Comparison of ENCODE assay signal across 16 cellular contexts in the genomic region with DNA sequence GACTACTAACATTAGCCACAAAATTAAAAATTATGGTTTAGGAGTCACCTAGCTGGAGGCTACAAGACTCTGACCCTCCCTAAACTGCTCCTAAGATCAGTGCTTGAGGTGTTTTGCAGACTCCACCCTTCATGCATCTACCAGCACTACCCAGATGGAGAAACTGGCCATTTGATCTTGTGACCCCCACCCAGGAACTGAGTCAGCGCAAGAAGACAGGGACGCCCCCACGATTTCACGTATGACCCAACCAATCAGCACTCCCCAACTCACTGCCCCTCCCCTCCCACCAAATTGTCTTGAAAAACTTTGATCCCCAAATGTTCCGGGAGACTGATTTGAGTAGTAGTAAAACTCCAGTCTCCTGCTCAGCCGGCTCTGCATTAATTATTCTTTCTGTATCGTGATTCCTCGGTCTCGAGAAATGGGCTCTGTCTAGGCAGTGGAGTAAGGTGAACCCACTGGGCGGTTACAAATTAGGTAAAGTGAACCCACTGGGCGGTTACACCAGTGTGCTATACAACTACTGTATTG. TPM values are rescaled to one million over a fixed set of nuclear protein-coding genes. Genes with fewer than 3 reads are reported as not detected.
DNase-seq lines count a peak whose midpoint lies in the region; ATAC-seq and TF ChIP-seq lines count a peak whose summit lies in the region.
"Had no signal": no experiment of that assay in that cellular context is flagged by ENCODE, and none has a peak within 500 bp of the region (broad histone marks: within the 10 kb centered on the region; RNA-seq: fewer than 3 reads in every experiment).

No MANE protein-coding gene starts in this region.

- H3K27ac Mint-ChIP-seq in HFFc6: no peak overlapping the region
- no peak overlapping the region for H3K27ac Mint-ChIP-seq in activated T-helper 2 cell treated with anti-CD3 and anti-CD28 coated beads, Interferon-gamma antibody, Interleukin-2, Interleukin-4, amounts not matched to agents 10 μg/mL and 5 μg/mL and 100 μg/mL, durations not matched to agents 14 hours and 24 hours and 36 hours
- H3K27ac Mint-ChIP-seq: CD8-positive, alpha-beta T cell; IgD-negative memory B cell had no signal

- H3K4me3 ChIP-seq in PC-9 (no peak overlapping the region), epithelial cell of proximal tubule (ENCODE audit: low read depth, low read length) (peak overlapping the region; percentile 32)
- H3K4me3 ChIP-seq: HAP-1 had no signal

- no peaks in the 10 kb centered on the region for H3K79me2 ChIP-seq in PC-9 (ENCODE audit: low read depth)

- H3F3A ChIP-seq in PC-9 (ENCODE audit: insufficient read depth, low read depth): no peaks in the 10 kb centered on the region; the same call in 1 of the 2 replicates

- H3K9me2 ChIP-seq in PC-9 (ENCODE audit: insufficient read depth): no peaks in the 10 kb centered on the region

- peaks cover 7% of the 10 kb centered on the region for H3K36me3 Mint-ChIP-seq in HFFc6 (ENCODE audit: low read depth)
- no peaks in the 10 kb centered on the region for H3K36me3 Mint-ChIP-seq in activated T-helper 2 cell treated with anti-CD3 and anti-CD28 coated beads, Interferon-gamma antibody, Interleukin-2, Interleukin-4, amounts not matched to agents 10 μg/mL and 5 μg/mL and 100 μg/mL, durations not matched to agents 14 hours and 24 hours and 36 hours (ENCODE audit: low read depth)
- H3K36me3 Mint-ChIP-seq: CD8-positive, alpha-beta T cell; IgD-negative memory B cell had no signal

- DNase-seq in HFFc6 (no peak), PC-9 (no peak), epithelial cell of proximal tubule (ENCODE audit: low read depth) (no peak), renal cortical epithelial cell (ENCODE audit: low read depth) (peak; percentile 38)
- no peak for DNase-seq in activated T-helper 2 cell treated with anti-CD3 and anti-CD28 coated beads, Interferon-gamma antibody, Interleukin-2, Interleukin-4, amounts not matched to agents 10 μg/mL and 5 μg/mL and 100 μg/mL, durations not matched to agents 14 hours and 24 hours and 36 hours (ENCODE audit: low spot score)
- DNase-seq: BE2C; CD8-positive, alpha-beta T cell; COR-L47; DMS153; DMS79 treated with DMSO at 0.1 percent for 48 hours; GOT3 had no signal

- no TSS peak for BruUV-seq in PC-9 (replicated peaks; lab: Mats Ljungman, UMichigan)

- peaks cover 28% of the 10 kb centered on the region for H3K27me3 Mint-ChIP-seq in HFFc6 (ENCODE audit: insufficient read depth)
- H3K27me3 Mint-ChIP-seq in activated T-helper 2 cell treated with anti-CD3 and anti-CD28 coated beads, Interferon-gamma antibody, Interleukin-2, Interleukin-4, amounts not matched to agents 10 μg/mL and 5 μg/mL and 100 μg/mL, durations not matched to agents 14 hours and 24 hours and 36 hours (ENCODE audit: low read depth): peaks cover 2% of the 10 kb centered on the region

- peaks cover 14% of the 10 kb centered on the region; the same call in 1 of the 2 replicates for H3K4me1 Mint-ChIP-seq in HFFc6 (ENCODE audit: low read depth)
- H3K4me1 Mint-ChIP-seq in activated T-helper 2 cell treated with anti-CD3 and anti-CD28 coated beads, Interferon-gamma antibody, Interleukin-2, Interleukin-4, amounts not matched to agents 10 μg/mL and 5 μg/mL and 100 μg/mL, durations not matched to agents 14 hours and 24 hours and 36 hours (ENCODE audit: low read depth): no peaks in the 10 kb centered on the region
- H3K4me1 Mint-ChIP-seq: IgD-negative memory B cell had no signal

- H3K9me3 Mint-ChIP-seq in HFFc6: peaks cover 16% of the 10 kb centered on the region
- H3K9me3 Mint-ChIP-seq in activated T-helper 2 cell treated with anti-CD3 and anti-CD28 coated beads, Interferon-gamma antibody, Interleukin-2, Interleukin-4, amounts not matched to agents 10 μg/mL and 5 μg/mL and 100 μg/mL, durations not matched to agents 14 hours and 24 hours and 36 hours: no peaks in the 10 kb centered on the region

- no peaks in the 10 kb centered on the region for H3K27me3 ChIP-seq in PC-9 (ENCODE audit: insufficient read depth, low read depth)
- H3K27me3 ChIP-seq: BE2C had no signal

- H3K4me2 ChIP-seq in PC-9: peak overlapping the region; percentile 52; the same call in 1 of the 2 replicates

- POLR2A ChIA-PET in PC-9 (lab: Charles Lee; ENCODE audit: unreplicated experiment): no interaction called here

- H3K36me3 ChIP-seq in PC-9 (ENCODE audit: low read depth): no peaks in the 10 kb centered on the region
- H3K36me3 ChIP-seq: BE2C, HAP-1 had no signal

- H4K20me1 ChIP-seq in PC-9 (ENCODE audit: insufficient read depth): no peaks in the 10 kb centered on the region

- peak overlapping the region; percentile 30; the same call in 1 of the 2 replicates for H2AFZ ChIP-seq in PC-9

- H3K4me1 ChIP-seq in PC-9 (replicated peaks; ENCODE audit: insufficient read depth): peaks cover 16% of the 10 kb centered on the region
- H3K4me1 ChIP-seq: BE2C, HAP-1 had no signal

- CTCF ChIA-PET in PC-9 (lab: Charles Lee): no interaction called here

- ATAC-seq in HG02970 (IDR thresholded peaks at IDR 0.05; ENCODE audit: low FRiP score, unreplicated experiment) (no peak), HG03521 (IDR thresholded peaks at IDR 0.05; ENCODE audit: unreplicated experiment) (no peak)
- ATAC-seq: CD8-positive, alpha-beta T cell had no signal

- peak overlapping the region; percentile 48; the same call in 1 of the 2 replicates for H3K4me3 Mint-ChIP-seq in HFFc6
- H3K4me3 Mint-ChIP-seq in activated T-helper 2 cell treated with anti-CD3 and anti-CD28 coated beads, Interferon-gamma antibody, Interleukin-2, Interleukin-4, amounts not matched to agents 10 μg/mL and 5 μg/mL and 100 μg/mL, durations not matched to agents 14 hours and 24 hours and 36 hours (ENCODE audit: low read depth): no peak overlapping the region
- H3K4me3 Mint-ChIP-seq: CD8-positive, alpha-beta T cell had no signal

- intact Hi-C loops in PC-9 (cut with micrococcal nuclease; ENCODE audit: unreplicated experiment): no loop called here
- intact Hi-C loops in activated T-helper 2 cell treated with anti-CD3 and anti-CD28 coated beads, Interferon-gamma antibody, Interleukin-2, Interleukin-4, amounts not matched to agents 10 μg/mL and 5 μg/mL and 100 μg/mL, durations not matched to agents 14 hours and 24 hours and 36 hours (cut with micrococcal nuclease): no loop called here

- no peak overlapping the region for H3K27ac ChIP-seq in PC-9
- H3K27ac ChIP-seq: C4-2B had no signal

- H3K9me3 ChIP-seq in PC-9 (ENCODE audit: insufficient read depth, low read depth): no peaks in the 10 kb centered on the region
- H3K9me3 ChIP-seq: BE2C, HAP-1 had no signal

- TF ChIP-seq CTCF in HFFc6 (IDR thresholded peaks at IDR 0.05) (no peak), PC-9 (conservative IDR thresholded peaks at IDR 0.05) (no peak), epithelial cell of proximal tubule (conservative IDR thresholded peaks at IDR 0.05; ENCODE audit: low read depth, low read length) (no peak)

RNA-seq across cellular contexts. Expression of a gene that starts 40.2 kb away (rescaled TPM):
- total RNA-seq in HFFc6 (2021; fragmentation: NEBNext Ultra II Directional; extraction: Animal tissue kit (Norgen Biotek cat#: 25700)): 10 to 100 TPM; 39.7 to 62.5 (median 45.7) TPM
- total RNA-seq in PC-9 (2021): 12.0 and 12.3 TPM in 2 replicates
- 28.3 and 31.2 TPM in 2 replicates for total RNA-seq in epithelial cell of proximal tubule
- total RNA-seq in renal cortical epithelial cell: 26.7 and 51.8 TPM in 2 replicates
- total RNA-seq in activated T-helper 2 cell treated with anti-CD3 and anti-CD28 coated beads, Interferon-gamma antibody, Interleukin-2, Interleukin-4, amounts not matched to agents 10 μg/mL and 5 μg/mL and 100 μg/mL, durations not matched to agents 14 hours and 24 hours and 36 hours: 19.0 and 19.8 TPM in 2 replicates

RNA-seq across cellular contexts. Expression of a gene that starts 59.7 kb away (rescaled TPM):
- 10 to 100 TPM; 28.2 to 33.0 (median 32.1) TPM for total RNA-seq in HFFc6 (2021; fragmentation: NEBNext Ultra II Directional; extraction: Animal tissue kit (Norgen Biotek cat#: 25700))
- total RNA-seq in PC-9 (2021) (51.5 and 56.4 TPM in 2 replicates), epithelial cell of proximal tubule (10.3 and 19.0 TPM in 2 replicates), renal cortical epithelial cell (24.3 and 47.3 TPM in 2 replicates)
- total RNA-seq in activated T-helper 2 cell treated with anti-CD3 and anti-CD28 coated beads, Interferon-gamma antibody, Interleukin-2, Interleukin-4, amounts not matched to agents 10 μg/mL and 5 μg/mL and 100 μg/mL, durations not matched to agents 14 hours and 24 hours and 36 hours: 23.7 and 27.3 TPM in 2 replicates
